ENCODE assay signal across 1 cellular context in the genomic region with DNA sequence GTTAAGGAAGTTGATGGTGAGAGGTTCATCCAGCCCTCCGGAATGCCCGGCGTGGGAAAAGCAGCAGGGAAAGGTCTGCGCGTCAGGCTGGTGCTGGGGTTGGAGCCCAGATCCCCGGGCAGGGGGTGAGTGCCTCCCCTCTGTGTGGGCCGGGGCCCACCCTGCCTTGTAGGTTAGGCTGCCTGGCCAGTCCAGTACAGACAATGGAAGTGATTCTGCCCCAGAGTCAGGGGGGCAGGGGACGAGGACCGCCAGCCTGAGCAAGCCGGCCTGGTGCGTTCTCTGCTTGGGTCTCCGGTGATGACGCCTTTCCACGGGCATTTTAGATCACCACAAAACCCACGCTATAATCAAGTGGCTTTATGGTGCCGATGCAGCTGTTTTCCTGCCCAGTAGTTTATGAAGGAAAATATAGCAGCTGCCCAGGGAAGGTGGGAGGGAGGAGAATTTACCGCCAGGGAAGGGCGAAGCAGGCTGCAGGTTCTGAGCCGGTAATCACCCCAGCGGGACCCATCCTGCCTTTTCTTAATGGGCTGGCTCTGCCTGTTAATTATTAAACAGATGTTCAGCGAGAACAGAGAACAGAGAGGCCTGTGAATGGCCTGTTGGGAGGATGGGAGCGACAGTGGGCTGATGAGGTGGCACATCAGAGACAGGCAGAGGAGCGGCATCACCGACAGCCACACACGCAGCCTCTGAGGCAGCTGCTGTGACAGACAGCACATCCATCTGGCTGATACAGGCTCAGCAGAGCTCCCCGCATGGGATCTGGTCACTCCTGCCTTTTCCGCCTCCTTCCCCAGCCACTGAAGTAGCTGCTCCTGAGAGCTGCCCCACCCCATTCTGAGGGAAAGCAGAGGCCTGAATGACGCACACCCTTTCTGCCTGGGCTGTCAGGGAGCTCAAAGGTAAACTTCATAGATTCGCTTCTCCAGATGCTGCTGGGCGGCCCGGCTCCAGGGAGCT.
A peak's percentile ranks its signal among the peaks of the same experiment; 100 is the strongest.
TF ChIP-seq lines count a peak whose summit lies in the region.

No MANE protein-coding gene starts in this region.

TF ChIP-seq in SK-N-SH treated with all-trans-retinoic acid at 6 μM for 48 hours, 23 proteins besides CTCF, POLR2A, EP300 and RAD21 (continued from another document):
- no peak for TF ChIP-seq ZNF8 (CRISPR knock-in tag; IDR thresholded peaks at IDR 0.05)
- TF ChIP-seq TCF4 (CRISPR knock-in tag; IDR thresholded peaks at IDR 0.05; ENCODE audit: borderline replicate concordance), result peak; percentile 48; the same call in 1 of the 2 replicates
- no peak for TF ChIP-seq PPARA (CRISPR knock-in tag; IDR thresholded peaks at IDR 0.05; ENCODE audit: borderline replicate concordance)
- TF ChIP-seq ZNF70 (CRISPR knock-in tag; IDR thresholded peaks at IDR 0.05), result no peak
- TF ChIP-seq, protein P1, sequence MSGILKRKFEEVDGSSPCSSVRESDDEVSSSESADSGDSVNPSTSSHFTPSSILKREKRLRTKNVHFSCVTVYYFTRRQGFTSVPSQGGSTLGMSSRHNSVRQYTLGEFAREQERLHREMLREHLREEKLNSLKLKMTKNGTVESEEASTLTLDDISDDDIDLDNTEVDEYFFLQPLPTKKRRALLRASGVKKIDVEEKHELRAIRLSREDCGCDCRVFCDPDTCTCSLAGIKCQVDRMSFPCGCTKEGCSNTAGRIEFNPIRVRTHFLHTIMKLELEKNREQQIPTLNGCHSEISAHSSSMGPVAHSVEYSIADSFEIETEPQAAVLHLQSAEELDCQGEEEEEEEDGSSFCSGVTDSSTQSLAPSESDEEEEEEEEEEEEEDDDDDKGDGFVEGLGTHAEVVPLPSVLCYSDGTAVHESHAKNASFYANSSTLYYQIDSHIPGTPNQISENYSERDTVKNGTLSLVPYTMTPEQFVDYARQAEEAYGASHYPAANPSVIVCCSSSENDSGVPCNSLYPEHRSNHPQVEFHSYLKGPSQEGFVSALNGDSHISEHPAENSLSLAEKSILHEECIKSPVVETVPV (CRISPR knock-in tag; IDR thresholded peaks at IDR 0.05), result no peak
- TF ChIP-seq ZFP3 (CRISPR knock-in tag; IDR thresholded peaks at IDR 0.05), result no peak
